In genomic region chr2:111463956-111464355, GRCh38 we compare ENCODE assay signal across 7 cellular contexts.
DNase-seq lines count a peak whose midpoint lies in the region; ATAC-seq and TF ChIP-seq lines count a peak whose summit lies in the region.
"Not testable (repeated sequence)": the region's sequence is repeated elsewhere in the genome, so short reads cannot be mapped to it uniquely, and the experiment has no call there.

No MANE protein-coding gene starts in this region.

- not testable (repeated sequence) for H3K9me3 Mint-ChIP-seq in activated CD4-positive, alpha-beta T cell treated with anti-CD3 and anti-CD28 coated beads for 36 hours (ENCODE audit: low read depth); naive thymus-derived CD4-positive, alpha-beta T cell

- peak; percentile 39 for DNase-seq in activated CD4-positive, alpha-beta T cell treated with anti-CD3 and anti-CD28 coated beads for 36 hours
- DNase-seq in coronary artery (ENCODE audit: low spot score): not testable (repeated sequence)
- peak in 4 of 9 donors; percentile 9 to 32 (median 20) for DNase-seq in naive thymus-derived CD4-positive, alpha-beta T cell

- not testable (repeated sequence) for H3K4me3 Mint-ChIP-seq in activated CD4-positive, alpha-beta T cell treated with anti-CD3 and anti-CD28 coated beads for 36 hours; naive thymus-derived CD4-positive, alpha-beta T cell

- H3K36me3 Mint-ChIP-seq in activated CD4-positive, alpha-beta T cell treated with anti-CD3 and anti-CD28 coated beads for 36 hours (ENCODE audit: low read depth); naive thymus-derived CD4-positive, alpha-beta T cell: not testable (repeated sequence)

- POLR2A ChIA-PET in activated CD4-positive, alpha-beta T cell treated with anti-CD3 and anti-CD28 coated beads for 36 hours (lab: Charles Lee); naive thymus-derived CD4-positive, alpha-beta T cell (lab: Charles Lee): not testable (repeated sequence)

- ATAC-seq in GM18858 (IDR thresholded peaks at IDR 0.05; ENCODE audit: unreplicated experiment): peak; percentile 88
- ATAC-seq in GM21447 (IDR thresholded peaks at IDR 0.05; ENCODE audit: unreplicated experiment): peak; percentile 92
- ATAC-seq in HG02938 (IDR thresholded peaks at IDR 0.05; ENCODE audit: unreplicated experiment): peak; percentile 95
- peak; percentile 89 for ATAC-seq in HG03520 (IDR thresholded peaks at IDR 0.05; ENCODE audit: unreplicated experiment)
- ATAC-seq in activated CD4-positive, alpha-beta T cell treated with anti-CD3 and anti-CD28 coated beads for 36 hours: peak; percentile 63
- peak; percentile 95 for ATAC-seq in naive thymus-derived CD4-positive, alpha-beta T cell

- CTCF ChIA-PET in activated CD4-positive, alpha-beta T cell treated with anti-CD3 and anti-CD28 coated beads for 36 hours (lab: Charles Lee); naive thymus-derived CD4-positive, alpha-beta T cell (lab: Charles Lee): not testable (repeated sequence)

- peaks cover 17% of the 10 kb centered on the region for H3K4me1 Mint-ChIP-seq in activated CD4-positive, alpha-beta T cell treated with anti-CD3 and anti-CD28 coated beads for 36 hours
- H3K4me1 Mint-ChIP-seq in naive thymus-derived CD4-positive, alpha-beta T cell: peaks cover 0 to 22% (median 0%) of the 10 kb centered on the region in 7 donors

- H3K9me3 ChIP-seq in naive thymus-derived CD4-positive, alpha-beta T cell (ENCODE audit: control insufficient read depth in 2 of 3, low read length in 3 of 3): not testable (repeated sequence)

- H3K27me3 ChIP-seq in naive thymus-derived CD4-positive, alpha-beta T cell (ENCODE audit: control insufficient read depth in 2 of 2, insufficient read depth in 2 of 2, low read length in 2 of 2): not testable (repeated sequence)

- H3K27ac Mint-ChIP-seq in activated CD4-positive, alpha-beta T cell treated with anti-CD3 and anti-CD28 coated beads for 36 hours: not testable (repeated sequence)
- peak overlapping the region in 1 of 9 donors; percentile 23 for H3K27ac Mint-ChIP-seq in naive thymus-derived CD4-positive, alpha-beta T cell

- peak overlapping the region; percentile 40 for H3K4me3 ChIP-seq in coronary artery
- not testable (repeated sequence) for H3K4me3 ChIP-seq in naive thymus-derived CD4-positive, alpha-beta T cell (ENCODE audit: low read length)

- H3K4me1 ChIP-seq in naive thymus-derived CD4-positive, alpha-beta T cell (ENCODE audit: control insufficient read depth in 2 of 2, insufficient read depth in 2 of 2, low read length in 2 of 2): not testable (repeated sequence)

- not testable (repeated sequence) for TF ChIP-seq CTCF in coronary artery (IDR thresholded peaks at IDR 0.05)

- H3K36me3 ChIP-seq in naive thymus-derived CD4-positive, alpha-beta T cell (ENCODE audit: control insufficient read depth in 2 of 3, insufficient read depth in 3 of 3, low read length in 3 of 3): not testable (repeated sequence)

- intact Hi-C loops in activated CD4-positive, alpha-beta T cell treated with anti-CD3 and anti-CD28 coated beads for 36 hours (cut with DNase I, micrococcal nuclease); naive thymus-derived CD4-positive, alpha-beta T cell (cut with micrococcal nuclease): not testable (repeated sequence)

- peak overlapping the region; percentile 52 to 82 for H3K27ac ChIP-seq in coronary artery
- H3K27ac ChIP-seq in naive thymus-derived CD4-positive, alpha-beta T cell (ENCODE audit: low read depth, low read length): not testable (repeated sequence)

- H3K27me3 Mint-ChIP-seq in activated CD4-positive, alpha-beta T cell treated with anti-CD3 and anti-CD28 coated beads for 36 hours; naive thymus-derived CD4-positive, alpha-beta T cell: not testable (repeated sequence)
